1 cellular context compared by ENCODE assay signal in the genomic region with DNA sequence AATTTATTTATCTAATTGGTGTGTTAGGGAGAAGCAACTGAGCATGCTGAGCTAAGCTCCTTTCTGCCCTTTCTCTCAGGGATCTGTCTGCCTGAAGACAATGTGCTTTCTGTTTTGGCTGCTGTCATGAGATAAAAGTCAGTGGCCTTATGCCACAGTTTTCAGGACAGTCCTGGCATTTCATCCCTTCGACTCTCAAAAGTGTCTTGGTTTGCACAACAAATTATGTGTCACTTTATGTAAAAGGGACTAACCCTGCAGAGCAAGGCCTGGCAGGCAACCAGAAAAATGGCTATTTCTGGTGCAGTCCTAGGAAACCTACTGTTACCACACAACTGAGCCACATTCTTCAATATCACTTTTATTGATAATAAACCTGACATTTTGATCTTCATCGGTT.
TF ChIP-seq lines count a peak whose summit lies in the region.

No MANE protein-coding gene starts in this region.

TF ChIP-seq in IMR-90, 13 proteins besides CTCF, POLR2A, EP300 and RAD21 (continued from another document):
- no peak for TF ChIP-seq ELK1 (IDR thresholded peaks at IDR 0.05; ENCODE audit: borderline replicate concordance, low read depth, low read length)
- no peak for TF ChIP-seq MAFK (IDR thresholded peaks at IDR 0.05; ENCODE audit: low read depth, low read length)
- TF ChIP-seq RFX5 (IDR thresholded peaks at IDR 0.05; ENCODE audit: low read depth, low read length): no peak
- TF ChIP-seq BHLHE40 (IDR thresholded peaks at IDR 0.05; ENCODE audit: low read depth, low read length): no peak
- no peak for TF ChIP-seq CHD1 (IDR thresholded peaks at IDR 0.05; ENCODE audit: low read depth, low read length)
